Comparison of ENCODE assay signal across 30 cellular contexts in the genomic region with DNA sequence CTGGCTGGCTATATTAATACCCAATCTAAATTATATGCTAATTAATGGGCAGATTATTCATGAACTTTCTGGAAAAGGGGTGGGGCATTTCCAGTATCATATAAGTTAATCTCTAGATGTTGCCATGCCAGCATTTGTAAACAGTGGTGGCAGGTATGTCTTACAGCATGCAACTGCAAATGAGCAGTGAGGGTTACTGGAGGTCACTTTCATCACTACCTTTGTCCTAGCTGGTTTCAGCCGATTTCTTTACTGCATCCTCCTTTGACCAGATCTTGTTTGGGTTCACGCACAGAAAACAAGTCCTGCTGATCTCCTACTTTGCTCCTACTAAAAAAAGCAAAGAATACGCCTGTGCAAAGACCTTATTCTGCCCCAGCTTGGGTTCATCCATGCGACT.
"Had no signal": no experiment of that assay in that cellular context is flagged by ENCODE, and none has a peak within 500 bp of the region (broad histone marks: within the 10 kb centered on the region; RNA-seq: fewer than 3 reads in every experiment).

No MANE protein-coding gene starts in this region.

- H3K4me2 ChIP-seq: KMS-11, SK-N-SH had no signal

- H3K4me1 Mint-ChIP-seq: activated CD4-positive, alpha-beta T cell treated with anti-CD3 and anti-CD28 coated beads for 36 hours; activated CD4-positive, alpha-beta T cell treated with anti-CD3 and anti-CD28 coated beads, Interleukin-2, amount 10 ng/mL, durations not matched to agents 7 days and 5 days had no signal

- H3K4me1 ChIP-seq: adrenal gland, body of pancreas, breast epithelium, Peyer's patch had no signal

- H3K27ac Mint-ChIP-seq: activated CD4-positive, alpha-beta T cell treated with anti-CD3 and anti-CD28 coated beads for 36 hours; activated CD4-positive, alpha-beta T cell treated with anti-CD3 and anti-CD28 coated beads, Interleukin-2, amount 10 ng/mL, durations not matched to agents 7 days and 5 days; activated CD8-positive, alpha-beta T cell treated with anti-CD3 and anti-CD28 coated beads, Interleukin-2, amount 10 ng/mL, durations not matched to agents 7 days and 5 days; activated naive CD4-positive, alpha-beta T cell treated with anti-CD3 and anti-CD28 coated beads for 36 hours; activated naive CD4-positive, alpha-beta T cell treated with anti-CD3 and anti-CD28 coated beads, Interleukin-2, amount 50 U/mL, for 72 hours; activated T-cell treated with anti-CD3 and anti-CD28 coated beads, Interleukin-2, amount 50 U/mL, for 24 hours; T-helper 1 cell treated with Interleukin-12 subunit alpha and Interleukin-12 subunit beta and Interleukin-4 antibody, amounts not matched to agents 30 μg/mL and 1 μg/mL, for 36 hours; T-helper 2 cell treated with Interferon-gamma antibody and Interleukin-4, amounts not matched to agents 5 μg/mL and 100 μg/mL, for 36 hours had no signal

- H3K4me3 Mint-ChIP-seq: activated CD4-positive, alpha-beta T cell treated with anti-CD3 and anti-CD28 coated beads for 36 hours; activated CD4-positive, alpha-beta T cell treated with anti-CD3 and anti-CD28 coated beads, Interleukin-2, amount 10 ng/mL, durations not matched to agents 7 days and 5 days; activated CD8-positive, alpha-beta T cell treated with anti-CD3 and anti-CD28 coated beads, Interleukin-2, amount 10 ng/mL, durations not matched to agents 7 days and 5 days; activated naive CD4-positive, alpha-beta T cell treated with anti-CD3 and anti-CD28 coated beads for 36 hours; activated T-cell treated with anti-CD3 and anti-CD28 coated beads, Interleukin-2, amount 50 U/mL, for 24 hours; T-helper 1 cell treated with Interleukin-12 subunit alpha and Interleukin-12 subunit beta and Interleukin-4 antibody, amounts not matched to agents 30 μg/mL and 1 μg/mL, for 36 hours; T-helper 2 cell treated with Interferon-gamma antibody and Interleukin-4, amounts not matched to agents 5 μg/mL and 100 μg/mL, for 36 hours had no signal

- H3K36me3 ChIP-seq: adrenal gland, breast epithelium, Peyer's patch, SJSA1 had no signal

- FAIRE-seq: astrocyte, TTC549 had no signal

- H3K27me3 ChIP-seq: adrenal gland, body of pancreas, Peyer's patch had no signal

- DNase-seq: activated CD4-positive, alpha-beta T cell treated with anti-CD3 and anti-CD28 coated beads for 36 hours; activated CD4-positive, alpha-beta T cell treated with anti-CD3 and anti-CD28 coated beads, Interleukin-2, amount 10 ng/mL, durations not matched to agents 7 days and 5 days; activated CD4-positive, alpha-beta T cell treated with anti-CD3 and anti-CD28 coated beads, Interleukin-2, amount 50 U/mL, for 48 hours; activated CD8-positive, alpha-beta T cell treated with anti-CD3 and anti-CD28 coated beads, Interleukin-2, amount 10 ng/mL, durations not matched to agents 7 days and 5 days; activated gamma-delta T cell treated with Interleukin-2 at 50 U/mL for 16 hours; activated naive CD4-positive, alpha-beta T cell treated with anti-CD3 and anti-CD28 coated beads for 36 hours; activated T-cell treated with anti-CD3 and anti-CD28 coated beads, Interleukin-2, amount 50 U/mL, for 24 hours; adrenal gland; body of pancreas; caudate nucleus; cerebellar nuclear complex; NCI-H1105; NCI-H1417 treated with DMSO at 0.1 percent for 48 hours; NCI-H187 treated with DMSO at 0.1 percent for 48 hours; NCI-H2081 treated with DMSO at 0.1 percent for 48 hours; NCI-H226; NCI-H524 treated with DMSO at 0.1 percent for 48 hours; PC-3; Peyer's patch; RPMI8226; SHP77 treated with DMSO at 0.1 percent for 48 hours; SK-N-SH had no signal

- H3K36me3 Mint-ChIP-seq: activated naive CD4-positive, alpha-beta T cell treated with anti-CD3 and anti-CD28 coated beads, Interleukin-2, amount 50 U/mL, for 72 hours had no signal

- H3K9ac ChIP-seq: KMS-11, SK-N-SH had no signal

- H3K27ac ChIP-seq: adrenal gland, body of pancreas, breast epithelium, KMS-11, Peyer's patch, SJSA1 had no signal

- H3K9me3 Mint-ChIP-seq: activated CD4-positive, alpha-beta T cell treated with anti-CD3 and anti-CD28 coated beads, Interleukin-2, amount 10 ng/mL, durations not matched to agents 7 days and 5 days; activated naive CD4-positive, alpha-beta T cell treated with anti-CD3 and anti-CD28 coated beads for 36 hours; activated naive CD4-positive, alpha-beta T cell treated with anti-CD3 and anti-CD28 coated beads, Interleukin-2, amount 50 U/mL, for 72 hours; activated T-cell treated with anti-CD3 and anti-CD28 coated beads, Interleukin-2, amount 50 U/mL, for 24 hours; T-helper 1 cell treated with Interleukin-12 subunit alpha and Interleukin-12 subunit beta and Interleukin-4 antibody, amounts not matched to agents 30 μg/mL and 1 μg/mL, for 36 hours; T-helper 2 cell treated with Interferon-gamma antibody and Interleukin-4, amounts not matched to agents 5 μg/mL and 100 μg/mL, for 36 hours had no signal

- H3K4me3 ChIP-seq: adrenal gland, body of pancreas, breast epithelium, Peyer's patch, SJSA1 had no signal

- H3K9me3 ChIP-seq: adrenal gland, body of pancreas, breast epithelium, Peyer's patch, SJSA1, SK-N-SH had no signal
